ENCODE assay signal across 15 cellular contexts in the genomic region with DNA sequence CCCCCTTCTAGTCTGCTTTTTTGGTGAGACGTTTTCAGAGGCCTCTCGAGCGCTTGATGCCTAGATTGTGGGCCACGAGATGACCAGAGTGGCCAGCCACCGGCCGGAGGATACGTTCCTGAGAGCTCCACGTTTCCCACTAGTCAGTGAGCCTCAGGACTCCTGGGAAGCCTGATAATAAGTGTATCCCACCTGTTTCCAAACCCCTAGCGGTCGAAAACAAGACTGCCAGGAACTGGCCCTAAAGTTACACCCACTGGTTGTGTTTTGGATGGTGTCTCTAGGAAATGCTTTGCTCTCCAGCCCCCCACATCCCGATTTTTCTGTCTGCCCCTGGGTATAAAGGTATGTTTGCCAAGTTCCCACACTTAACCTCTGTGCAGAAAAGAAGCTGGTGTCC. TPM values are rescaled to one million over a fixed set of nuclear protein-coding genes. Genes with fewer than 3 reads are reported as not detected.
A peak's percentile ranks its signal among the peaks of the same experiment; 100 is the strongest.
DNase-seq lines count a peak whose midpoint lies in the region; ATAC-seq and TF ChIP-seq lines count a peak whose summit lies in the region.
"Had no signal": no experiment of that assay in that cellular context is flagged by ENCODE, and none has a peak within 500 bp of the region (broad histone marks: within the 10 kb centered on the region; RNA-seq: fewer than 3 reads in every experiment).

No MANE protein-coding gene starts in this region.

- BruUV-seq in IMR-90 (replicated peaks; lab: Mats Ljungman, UMichigan): no TSS peak

- no peaks in the 10 kb centered on the region for H3K9me1 ChIP-seq in IMR-90 (ENCODE audit: insufficient read depth, low read length)

- H3K9me3 ChIP-seq in IMR-90 (ENCODE audit: control insufficient read depth, insufficient read depth, low read length): no peaks in the 10 kb centered on the region
- H3K9me3 ChIP-seq in psoas muscle: no peaks in the 10 kb centered on the region
- H3K9me3 ChIP-seq: esophagus muscularis mucosa, mucosa of descending colon, thoracic aorta had no signal

- TF ChIP-seq RAD21 in IMR-90 (IDR thresholded peaks at IDR 0.05; ENCODE audit: low read length): no peak

- no peak overlapping the region for H3K56ac ChIP-seq in IMR-90 (ENCODE audit: extremely low read depth, insufficient read depth, low read length)

- dilution Hi-C loops in IMR-90 (cut with HindIII; ENCODE audit: low sequenced_read_pairs, unreplicated experiment): no loop called here

- H2BK20ac ChIP-seq in IMR-90 (ENCODE audit: low read depth, low read length): no peak overlapping the region

- no peak for DNase-seq in AG10803 (ENCODE audit: low read depth)
- DNase-seq in IMR-90: peak; percentile 5
- DNase-seq in astrocyte of the spinal cord (ENCODE audit: low read depth, low spot score): no peak
- no peak for DNase-seq in memory B cell (ENCODE audit: low spot score in 2 of 2)
- DNase-seq in stimulated activated CD4-positive, alpha-beta T cell treated with anti-CD3 and anti-CD28 coated beads, Interleukin-2, amount 100 ng/mL, for 48 hours: no peak
- DNase-seq in psoas muscle: no peak
- DNase-seq in activated CD4-positive, alpha-beta T cell treated with anti-CD3 and anti-CD28 coated beads, Interleukin-2, amount 10 ng/mL, durations not matched to agents 24 days and 14 days: no peak
- DNase-seq in SKM-1 treated with dmso at 0.1 percent for 144 hours (lab: John Stamatoyannopoulos, UW; ENCODE audit: unreplicated experiment): no peak
- DNase-seq: activated naive CD4-positive, alpha-beta T cell treated with anti-CD3 and anti-CD28 coated beads, Interleukin-2, amount 50 U/mL, for 16 hours; DMS79 treated with DMSO at 0.1 percent for 48 hours; NK-92 treated with Interleukin-12 subunit alpha and Interleukin-12 subunit beta, amount 100 ng/mL, for 24 hours had no signal

- TF ChIP-seq CTCF in AG10803 (conservative IDR thresholded peaks at IDR 0.05; ENCODE audit: low read length): peak; percentile 23; the same call in 1 of the 2 replicates
- TF ChIP-seq CTCF in IMR-90 (conservative IDR thresholded peaks at IDR 0.05; ENCODE audit: low read depth, low read length): 0 out of 2 replicates have a peak, but pooled peaks have one; percentile 30
- TF ChIP-seq CTCF in astrocyte of the spinal cord (IDR thresholded peaks at IDR 0.05; ENCODE audit: low read depth, low read length): peak; percentile 28
- TF ChIP-seq CTCF in psoas muscle (IDR thresholded peaks at IDR 0.05): no peak

- no peak overlapping the region for H3K9ac ChIP-seq in IMR-90 (ENCODE audit: low read depth, low read length)

- in situ Hi-C loops in IMR-90 (cut with MboI; ENCODE audit: low sequenced_read_pairs): no loop called here
- in situ Hi-C loops in astrocyte of the spinal cord (cut with HindIII; ENCODE audit: low sequenced_read_pairs): no loop called here

- no peaks in the 10 kb centered on the region for H4K20me1 ChIP-seq in IMR-90 (ENCODE audit: insufficient read depth, low read length)

- no peak overlapping the region for H2AK9ac ChIP-seq in IMR-90 (replicated peaks; ENCODE audit: low read depth, low read length, poor library complexity)

- H3K27ac ChIP-seq in IMR-90 (ENCODE audit: insufficient read depth, low read length) (no peak overlapping the region), psoas muscle (no peak overlapping the region)
- H3K27ac ChIP-seq: esophagus muscularis mucosa, thoracic aorta had no signal

- H3K4me1 ChIP-seq in IMR-90 (ENCODE audit: control insufficient read depth, insufficient read depth, low read length): no peaks in the 10 kb centered on the region
- H3K4me1 ChIP-seq in psoas muscle: no peaks in the 10 kb centered on the region

- H3K18ac ChIP-seq in IMR-90 (ENCODE audit: low read depth, low read length): no peak overlapping the region

- H2BK5ac ChIP-seq in IMR-90 (ENCODE audit: low read depth, low read length, poor library complexity, severe bottlenecking): no peak overlapping the region

- H4K91ac ChIP-seq in IMR-90 (ENCODE audit: insufficient read depth, low read depth, low read length): no peak overlapping the region

- H3K23ac ChIP-seq in IMR-90 (ENCODE audit: low read depth, low read length): no peak overlapping the region

- no peaks in the 10 kb centered on the region for H3K36me3 ChIP-seq in IMR-90 (ENCODE audit: control insufficient read depth, insufficient read depth, low read length)
- no peaks in the 10 kb centered on the region for H3K36me3 ChIP-seq in psoas muscle (ENCODE audit: insufficient read depth in 1 of 2, low read depth in 1 of 2)
- H3K36me3 ChIP-seq: esophagus muscularis mucosa, thoracic aorta had no signal

- H3K27me3 ChIP-seq in IMR-90 (ENCODE audit: control insufficient read depth, insufficient read depth, low read length): no peaks in the 10 kb centered on the region
- H3K27me3 ChIP-seq in psoas muscle (ENCODE audit: insufficient read depth in 3 of 3, low read length in 2 of 3): no peaks in the 10 kb centered on the region

- H3K4me2 ChIP-seq in IMR-90 (ENCODE audit: low read depth, low read length): no peak overlapping the region

- H2AK5ac ChIP-seq in IMR-90 (ENCODE audit: low read depth, low read length): no peak overlapping the region

- H4K5ac ChIP-seq in IMR-90 (ENCODE audit: low read depth, low read length): no peak overlapping the region

- H2BK120ac ChIP-seq in IMR-90 (ENCODE audit: low read depth, low read length): no peak overlapping the region

- H3K4ac ChIP-seq in IMR-90 (ENCODE audit: low read depth, low read length): no peak overlapping the region

- H3K9me3 Mint-ChIP-seq in memory B cell: no peaks in the 10 kb centered on the region
- no peaks in the 10 kb centered on the region for H3K9me3 Mint-ChIP-seq in activated CD4-positive, alpha-beta T cell treated with anti-CD3 and anti-CD28 coated beads, Interleukin-2, amount 10 ng/mL, durations not matched to agents 24 days and 14 days

- H3K79me1 ChIP-seq in IMR-90 (ENCODE audit: low read depth in 1 of 2, low read length in 2 of 2): no peaks in the 10 kb centered on the region

- no peak overlapping the region for H2BK15ac ChIP-seq in IMR-90 (ENCODE audit: low read depth, low read length)

- H3K4me1 Mint-ChIP-seq in memory B cell: peaks cover 2% of the 10 kb centered on the region
- peaks cover 2% of the 10 kb centered on the region for H3K4me1 Mint-ChIP-seq in activated CD4-positive, alpha-beta T cell treated with anti-CD3 and anti-CD28 coated beads, Interleukin-2, amount 10 ng/mL, durations not matched to agents 24 days and 14 days

- no peak overlapping the region for H3K4me3 ChIP-seq in AG10803 (ENCODE audit: low read length)
- H3K4me3 ChIP-seq in IMR-90 (ENCODE audit: insufficient read depth, low read depth, low read length): no peak overlapping the region
- no peak overlapping the region for H3K4me3 ChIP-seq in astrocyte of the spinal cord (ENCODE audit: low read depth, low read length)
- no peak overlapping the region for H3K4me3 ChIP-seq in psoas muscle
- H3K4me3 ChIP-seq: esophagus muscularis mucosa, mucosa of descending colon, thoracic aorta had no signal

- intact Hi-C loops in IMR-90 (cut with micrococcal nuclease): loop anchor here (5.0 kb wide), 1 partner anchor 211 kb away; no protein-coding TSS in a partner anchor
- intact Hi-C loops in psoas muscle (cut with DNase I): loop anchor here (5.0 to 10.0 kb wide), 4 partner anchors 156 to 668 kb away; a partner anchor contains a TSS
- intact Hi-C loops in activated CD4-positive, alpha-beta T cell treated with anti-CD3 and anti-CD28 coated beads, Interleukin-2, amount 10 ng/mL, durations not matched to agents 24 days and 14 days (cut with micrococcal nuclease): loop anchor here (10.0 kb wide), 1 partner anchor 658 kb away; no protein-coding TSS in a partner anchor

- no peak overlapping the region for H4K8ac ChIP-seq in IMR-90 (ENCODE audit: low read depth in 2 of 2, low read length in 2 of 2)

- POLR2A ChIA-PET in IMR-90 (lab: Charles Lee; ENCODE audit: unreplicated experiment): no interaction called here

- H3K4me3 Mint-ChIP-seq in memory B cell: peak overlapping the region; percentile 29
- no peak overlapping the region for H3K4me3 Mint-ChIP-seq in activated CD4-positive, alpha-beta T cell treated with anti-CD3 and anti-CD28 coated beads, Interleukin-2, amount 10 ng/mL, durations not matched to agents 24 days and 14 days

- ATAC-seq in IMR-90 (ENCODE audit: low read depth) (no peak), memory B cell (ENCODE audit: low read depth) (no peak), psoas muscle (no peak)
- ATAC-seq: mucosa of descending colon had no signal

- CTCF ChIA-PET in IMR-90 (lab: Yijun Ruan, JAX): interaction anchor here (0.6 to 0.7 kb wide), 2 partner anchors 25 to 457 kb away, joined by 3 read pairs; no protein-coding TSS in a partner anchor

- H3K36me3 Mint-ChIP-seq in memory B cell: no peaks in the 10 kb centered on the region
- H3K36me3 Mint-ChIP-seq in activated CD4-positive, alpha-beta T cell treated with anti-CD3 and anti-CD28 coated beads, Interleukin-2, amount 10 ng/mL, durations not matched to agents 24 days and 14 days (ENCODE audit: low read depth): no peaks in the 10 kb centered on the region
- H3K36me3 Mint-ChIP-seq: IgD-negative memory B cell had no signal

- H2AFZ ChIP-seq in IMR-90 (replicated peaks; ENCODE audit: low read length, poor library complexity): no peak overlapping the region

- TF ChIP-seq POLR2A in IMR-90 (IDR thresholded peaks at IDR 0.05; ENCODE audit: low read depth, low read length): no peak

- no peak overlapping the region for H3K14ac ChIP-seq in IMR-90 (replicated peaks; ENCODE audit: low read depth, low read length)

- H3K27me3 Mint-ChIP-seq in memory B cell: no peaks in the 10 kb centered on the region
- H3K27me3 Mint-ChIP-seq in activated CD4-positive, alpha-beta T cell treated with anti-CD3 and anti-CD28 coated beads, Interleukin-2, amount 10 ng/mL, durations not matched to agents 24 days and 14 days: no peaks in the 10 kb centered on the region
- H3K27me3 Mint-ChIP-seq: IgD-negative memory B cell had no signal

- no CpG with 5 or more reads among the region's 11 CpGs for WGBS in IMR-90 (ENCODE audit: extremely low coverage in 2 of 2, insufficient read length in 1 of 2), 2 experiments
- WGBS in psoas muscle, 3 donors: 42 to 57% (median 51%) methylated on average over 9 to 11 of the region's 11 CpGs

- no peak overlapping the region for H3K27ac Mint-ChIP-seq in memory B cell
- H3K27ac Mint-ChIP-seq in activated CD4-positive, alpha-beta T cell treated with anti-CD3 and anti-CD28 coated beads, Interleukin-2, amount 10 ng/mL, durations not matched to agents 24 days and 14 days: no peak overlapping the region

RNA-seq across cellular contexts. Expression of a gene that starts 4.6 kb away (rescaled TPM):
- not detected in 2 replicates for total RNA-seq in IMR-90 (2012; rRNA removed)
- polyA plus RNA-seq in IMR-90 (2012; rRNA removed): not detected in 2 replicates
- not detected in 2 replicates for polyA plus RNA-seq in IMR-90 (2012; cell fraction: cytosol; rRNA removed)
- polyA plus RNA-seq in IMR-90 (2012; cell fraction: nucleus; rRNA removed; ENCODE audit: low replicate concordance): not detected in 2 replicates
- not detected for total RNA-seq in psoas muscle
- polyA plus RNA-seq in psoas muscle: not detected
- not detected in 2 replicates for total RNA-seq in activated CD4-positive, alpha-beta T cell treated with anti-CD3 and anti-CD28 coated beads, Interleukin-2, amount 10 ng/mL, durations not matched to agents 24 days and 14 days
- total RNA-seq: esophagus muscularis mucosa, mucosa of descending colon, thoracic aorta had no signal
- polyA plus RNA-seq: IgD-negative memory B cell had no signal

RNA-seq across cellular contexts. Expression of a gene that starts 31.0 kb away (rescaled TPM):
- not detected in 2 replicates for total RNA-seq in IMR-90 (2012; rRNA removed)
- polyA plus RNA-seq in IMR-90 (2012; rRNA removed): not detected in 2 replicates
- not detected in 2 replicates for polyA plus RNA-seq in IMR-90 (2012; cell fraction: cytosol; rRNA removed)
- polyA plus RNA-seq in IMR-90 (2012; cell fraction: nucleus; rRNA removed; ENCODE audit: low replicate concordance): not detected in 2 replicates
- under 1 TPM in 2 of 4 donors, not detected in 2; 0.36 to 0.38 TPM for total RNA-seq in psoas muscle
- under 1 TPM; 0.04 to 0.18 (median 0.05) TPM for polyA plus RNA-seq in psoas muscle
- total RNA-seq in activated CD4-positive, alpha-beta T cell treated with anti-CD3 and anti-CD28 coated beads, Interleukin-2, amount 10 ng/mL, durations not matched to agents 24 days and 14 days: not detected in 2 replicates
- total RNA-seq: thoracic aorta had no signal
- polyA plus RNA-seq: IgD-negative memory B cell had no signal
